8 cellular contexts compared by ENCODE assay signal in the genomic region with DNA sequence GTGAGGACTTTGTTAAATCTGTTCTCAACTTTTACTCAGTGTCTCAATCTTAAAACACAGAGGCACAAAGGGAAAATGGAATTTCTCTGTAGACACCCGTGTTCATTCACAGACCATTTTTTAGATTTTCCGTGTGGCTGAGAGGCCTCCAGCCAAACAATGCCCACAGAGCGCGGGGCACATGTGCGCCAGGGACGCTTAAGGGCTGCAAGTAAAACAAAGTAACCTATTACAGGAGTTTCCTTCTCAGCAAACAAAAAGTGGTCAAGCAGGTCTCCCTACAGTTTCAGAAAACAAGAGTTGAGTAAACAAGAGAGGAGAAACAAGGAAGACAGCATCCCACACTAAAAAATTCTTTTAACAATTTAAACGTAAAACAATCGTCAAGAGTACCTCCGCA.
A peak's percentile ranks its signal among the peaks of the same experiment; 100 is the strongest.
DNase-seq lines count a peak whose midpoint lies in the region; ATAC-seq and TF ChIP-seq lines count a peak whose summit lies in the region.

No MANE protein-coding gene starts in this region.

- H3K9ac ChIP-seq in Loucy (ENCODE audit: low read depth, low read length, poor library complexity, severe bottlenecking): no peak overlapping the region

- peak overlapping the region; percentile 81 for H3K27ac Mint-ChIP-seq in activated B cell treated with CpG ODN at 0.5 μM for 24 hours
- peak overlapping the region; percentile 98 for H3K27ac Mint-ChIP-seq in glutamatergic neuron (ENCODE audit: unreplicated experiment)

- DNase-seq in EH (ENCODE audit: low read depth): peak; percentile 20
- no peak for DNase-seq in activated B cell treated with CpG ODN at 0.5 μM for 24 hours
- no peak for DNase-seq in glutamatergic neuron
- no peak for DNase-seq in retinal pigment epithelial cell (ENCODE audit: low read depth)
- DNase-seq in stimulated activated CD4-positive, alpha-beta T cell treated with anti-CD3 and anti-CD28 coated beads, Interleukin-4, amount 100 ng/mL, for 1 hour: no peak
- no peak for DNase-seq in inferior parietal cortex (ENCODE audit: extremely low spot score)

- peaks cover 15% of the 10 kb centered on the region; the same call in 1 of the 2 replicates for H3K79me2 ChIP-seq in Loucy (ENCODE audit: insufficient read depth, low read length)

- peaks cover 74% of the 10 kb centered on the region for H4K20me1 ChIP-seq in Loucy (ENCODE audit: insufficient read depth, low read length, poor library complexity, severe bottlenecking)

- H3K4me3 ChIP-seq in Loucy (ENCODE audit: low read length, poor library complexity, severe bottlenecking) (peak overlapping the region; percentile 71), retinal pigment epithelial cell (ENCODE audit: low read length) (peak overlapping the region; percentile 48)

- no peaks in the 10 kb centered on the region for H3K9me3 ChIP-seq in Loucy (ENCODE audit: insufficient read depth, low read depth, low read length)

- H3K4me2 ChIP-seq in Loucy (ENCODE audit: low read depth, low read length, poor library complexity, severe bottlenecking): peak overlapping the region; percentile 77

- no peaks in the 10 kb centered on the region for H3K36me3 ChIP-seq in Loucy (ENCODE audit: insufficient read depth, low read length)

- CTCF ChIA-PET in activated B cell treated with CpG ODN at 0.5 μM for 24 hours (lab: Charles Lee): interaction anchor here (0.8 to 1.8 kb wide), 4 partner anchors 9 to 31 kb away, joined by 3 to 15 read pairs (median 3); no protein-coding TSS in a partner anchor

- ATAC-seq in activated B cell treated with CpG ODN at 0.5 μM for 24 hours (ENCODE audit: low read depth): no peak
- no peak for ATAC-seq in HG03439 (IDR thresholded peaks at IDR 0.05; ENCODE audit: unreplicated experiment)

- H3K27me3 Mint-ChIP-seq in activated B cell treated with CpG ODN at 0.5 μM for 24 hours (no peaks in the 10 kb centered on the region), glutamatergic neuron (ENCODE audit: unreplicated experiment) (peaks cover 17% of the 10 kb centered on the region)

- H3K4me3 Mint-ChIP-seq in activated B cell treated with CpG ODN at 0.5 μM for 24 hours: peak overlapping the region; percentile 81
- peak overlapping the region; percentile 91 for H3K4me3 Mint-ChIP-seq in glutamatergic neuron (ENCODE audit: unreplicated experiment)

- H3K9me2 ChIP-seq in Loucy (replicated peaks; ENCODE audit: low read depth, low read length): no peaks in the 10 kb centered on the region

- H3K9me3 Mint-ChIP-seq in activated B cell treated with CpG ODN at 0.5 μM for 24 hours (no peaks in the 10 kb centered on the region), glutamatergic neuron (ENCODE audit: unreplicated experiment) (peaks cover 18% of the 10 kb centered on the region)

- TF ChIP-seq CTCF in Loucy (conservative IDR thresholded peaks at IDR 0.05; ENCODE audit: low read length) (no peak), activated B cell treated with CpG ODN at 0.5 μM for 24 hours (IDR thresholded peaks at IDR 0.05) (no peak), glutamatergic neuron (IDR thresholded peaks at IDR 0.05; ENCODE audit: partially characterized antibody, unreplicated experiment) (no peak), retinal pigment epithelial cell (conservative IDR thresholded peaks at IDR 0.05; ENCODE audit: low read depth, low read length) (no peak)

- intact Hi-C loops in activated B cell treated with CpG ODN at 0.5 μM for 24 hours (cut with micrococcal nuclease): loop anchor here (2.0 to 5.0 kb wide), 4 partner anchors 13 to 115 kb away; partner anchors contain the start of gene RERE

- peaks cover 55% of the 10 kb centered on the region for H3K4me1 Mint-ChIP-seq in activated B cell treated with CpG ODN at 0.5 μM for 24 hours
- H3K4me1 Mint-ChIP-seq in glutamatergic neuron (ENCODE audit: low read depth, unreplicated experiment): peaks cover 40% of the 10 kb centered on the region

- H3K27me3 ChIP-seq in Loucy (ENCODE audit: insufficient read depth, low read length, poor library complexity, severe bottlenecking): peaks cover 15% of the 10 kb centered on the region

- POLR2A ChIA-PET in activated B cell treated with CpG ODN at 0.5 μM for 24 hours (lab: Charles Lee): interaction anchor here (0.7 to 2.4 kb wide), 7 partner anchors 11 to 274 kb away, joined by 3 to 8 read pairs (median 6); partner anchors contain the start of gene ENO1

- no peak overlapping the region for H2AFZ ChIP-seq in Loucy (ENCODE audit: low read length)

- H3K36me3 Mint-ChIP-seq in activated B cell treated with CpG ODN at 0.5 μM for 24 hours (ENCODE audit: low read depth): no peaks in the 10 kb centered on the region
- no peaks in the 10 kb centered on the region for H3K36me3 Mint-ChIP-seq in glutamatergic neuron (ENCODE audit: unreplicated experiment)

- peaks cover 25% of the 10 kb centered on the region for H3K4me1 ChIP-seq in Loucy (ENCODE audit: insufficient read depth, low read length, poor library complexity, severe bottlenecking)

- H3F3A ChIP-seq in Loucy (ENCODE audit: low read depth): no peaks in the 10 kb centered on the region
